In genomic region chr17:31512796-31513195, GRCh38 we compare ENCODE assay signal across 14 cellular contexts.
"Had no signal": no experiment of that assay in that cellular context is flagged by ENCODE, and none has a peak within 500 bp of the region (broad histone marks: within the 10 kb centered on the region; RNA-seq: fewer than 3 reads in every experiment).

No MANE protein-coding gene starts in this region.

- H3K27ac ChIP-seq: adrenal gland, parathyroid adenoma, skin epidermis, upper lobe of left lung had no signal

- H3K4me3 ChIP-seq: adrenal gland, skin epidermis, upper lobe of left lung had no signal

- H3K36me3 ChIP-seq: adrenal gland, upper lobe of left lung had no signal

- H3K9me3 ChIP-seq: adrenal gland, upper lobe of left lung had no signal

- H3K27ac Mint-ChIP-seq: activated T-helper 1 cell treated with anti-CD3 and anti-CD28 coated beads, Interleukin-12 subunit alpha, Interleukin-12 subunit beta, Interleukin-2, Interleukin-4 antibody, amounts not matched to agents 30 ng/mL and 10 ng/mL and 1 ng/mL, durations not matched to agents 14 hours and 24 hours and 36 hours had no signal

- DNase-seq: activated CD4-positive, alpha-beta T cell treated with anti-CD3 and anti-CD28 coated beads for 1 hour; activated CD4-positive, alpha-beta T cell treated with anti-CD3 and anti-CD28 coated beads, Interleukin-2, amount 50 U/mL, for 48 hours; activated CD8-positive, alpha-beta memory T cell treated with anti-CD3 and anti-CD28 coated beads, Interleukin-2, amount 50 U/mL, for 4 hours; activated naive CD4-positive, alpha-beta T cell treated with Interleukin-2 at 50 U/mL for 16 hours; adrenal gland; dermis blood vessel endothelial cell; retina; upper lobe of left lung had no signal

- H3K9me3 Mint-ChIP-seq: activated T-helper 1 cell treated with anti-CD3 and anti-CD28 coated beads, Interleukin-12 subunit alpha, Interleukin-12 subunit beta, Interleukin-2, Interleukin-4 antibody, amounts not matched to agents 30 ng/mL and 10 ng/mL and 1 ng/mL, durations not matched to agents 14 hours and 24 hours and 36 hours; brain had no signal

- ATAC-seq: esophagus mucosa, left lobe of liver had no signal

- H3K4me3 Mint-ChIP-seq: activated T-helper 1 cell treated with anti-CD3 and anti-CD28 coated beads, Interleukin-12 subunit alpha, Interleukin-12 subunit beta, Interleukin-2, Interleukin-4 antibody, amounts not matched to agents 30 ng/mL and 10 ng/mL and 1 ng/mL, durations not matched to agents 14 hours and 24 hours and 36 hours; brain had no signal

- H3K27me3 ChIP-seq: adrenal gland, upper lobe of left lung had no signal
